1 cellular context compared by ENCODE assay signal in the genomic region with DNA sequence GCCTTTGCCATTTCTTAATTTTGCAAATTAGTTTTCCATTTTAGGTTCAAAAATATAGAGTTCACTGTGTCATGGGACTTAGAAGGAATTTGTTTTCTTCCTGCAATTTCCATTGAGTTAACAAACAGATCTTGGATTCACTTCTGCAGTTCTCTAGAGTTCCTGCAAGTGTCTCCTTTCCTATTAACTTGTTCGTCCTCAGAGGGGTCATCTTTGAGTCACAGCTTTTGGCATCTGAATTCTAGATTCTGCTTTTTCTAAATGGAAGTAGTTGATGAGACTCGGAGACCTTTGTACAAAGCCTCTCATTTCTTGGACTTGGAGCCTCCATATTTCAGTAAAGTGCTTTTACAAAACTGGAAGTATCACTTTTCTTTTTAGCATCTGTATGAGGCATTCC.
TF ChIP-seq lines count a peak whose summit lies in the region.

No MANE protein-coding gene starts in this region.

TF ChIP-seq in HepG2, 621 proteins besides CTCF, POLR2A, EP300 and RAD21:
- no peak for TF ChIP-seq ZNF280D (CRISPR knock-in tag; IDR thresholded peaks at IDR 0.05)
- TF ChIP-seq DNMT1 (CRISPR knock-in tag; IDR thresholded peaks at IDR 0.05), result no peak
- TF ChIP-seq, protein P1, sequence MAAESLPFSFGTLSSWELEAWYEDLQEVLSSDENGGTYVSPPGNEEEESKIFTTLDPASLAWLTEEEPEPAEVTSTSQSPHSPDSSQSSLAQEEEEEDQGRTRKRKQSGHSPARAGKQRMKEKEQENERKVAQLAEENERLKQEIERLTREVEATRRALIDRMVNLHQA (CRISPR knock-in tag; IDR thresholded peaks at IDR 0.05), result no peak
- TF ChIP-seq ATF7 (IDR thresholded peaks at IDR 0.05), result no peak
- TF ChIP-seq ATF7 (CRISPR knock-in tag; IDR thresholded peaks at IDR 0.05), result no peak
- TF ChIP-seq, protein P2, sequence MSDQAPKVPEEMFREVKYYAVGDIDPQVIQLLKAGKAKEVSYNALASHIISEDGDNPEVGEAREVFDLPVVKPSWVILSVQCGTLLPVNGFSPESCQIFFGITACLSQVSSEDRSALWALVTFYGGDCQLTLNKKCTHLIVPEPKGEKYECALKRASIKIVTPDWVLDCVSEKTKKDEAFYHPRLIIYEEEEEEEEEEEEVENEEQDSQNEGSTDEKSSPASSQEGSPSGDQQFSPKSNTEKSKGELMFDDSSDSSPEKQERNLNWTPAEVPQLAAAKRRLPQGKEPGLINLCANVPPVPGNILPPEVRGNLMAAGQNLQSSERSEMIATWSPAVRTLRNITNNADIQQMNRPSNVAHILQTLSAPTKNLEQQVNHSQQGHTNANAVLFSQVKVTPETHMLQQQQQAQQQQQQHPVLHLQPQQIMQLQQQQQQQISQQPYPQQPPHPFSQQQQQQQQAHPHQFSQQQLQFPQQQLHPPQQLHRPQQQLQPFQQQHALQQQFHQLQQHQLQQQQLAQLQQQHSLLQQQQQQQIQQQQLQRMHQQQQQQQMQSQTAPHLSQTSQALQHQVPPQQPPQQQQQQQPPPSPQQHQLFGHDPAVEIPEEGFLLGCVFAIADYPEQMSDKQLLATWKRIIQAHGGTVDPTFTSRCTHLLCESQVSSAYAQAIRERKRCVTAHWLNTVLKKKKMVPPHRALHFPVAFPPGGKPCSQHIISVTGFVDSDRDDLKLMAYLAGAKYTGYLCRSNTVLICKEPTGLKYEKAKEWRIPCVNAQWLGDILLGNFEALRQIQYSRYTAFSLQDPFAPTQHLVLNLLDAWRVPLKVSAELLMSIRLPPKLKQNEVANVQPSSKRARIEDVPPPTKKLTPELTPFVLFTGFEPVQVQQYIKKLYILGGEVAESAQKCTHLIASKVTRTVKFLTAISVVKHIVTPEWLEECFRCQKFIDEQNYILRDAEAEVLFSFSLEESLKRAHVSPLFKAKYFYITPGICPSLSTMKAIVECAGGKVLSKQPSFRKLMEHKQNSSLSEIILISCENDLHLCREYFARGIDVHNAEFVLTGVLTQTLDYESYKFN (CRISPR knock-in tag; conservative IDR thresholded peaks at IDR 0.05), result no peak
- TF ChIP-seq SP2 (CRISPR knock-in tag; IDR thresholded peaks at IDR 0.05), result no peak
- TF ChIP-seq, protein P3, sequence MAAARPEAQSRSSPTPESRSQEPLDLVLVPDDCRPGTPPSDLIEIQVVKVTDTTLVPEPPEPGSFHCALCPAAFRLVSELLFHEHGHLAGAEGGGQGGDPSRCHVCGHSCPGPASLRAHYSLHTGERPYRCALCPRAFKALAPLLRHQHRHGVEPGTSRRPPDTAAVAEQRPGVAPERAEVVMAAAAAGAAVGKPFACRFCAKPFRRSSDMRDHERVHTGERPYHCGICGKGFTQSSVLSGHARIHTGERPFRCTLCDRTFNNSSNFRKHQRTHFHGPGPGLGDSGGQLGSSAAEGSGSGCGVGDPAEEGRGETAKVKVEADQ (CRISPR knock-in tag; IDR thresholded peaks at IDR 0.05; ENCODE audit: borderline replicate concordance), result no peak
- no peak for TF ChIP-seq ZFP62 (CRISPR knock-in tag; IDR thresholded peaks at IDR 0.05)
- no peak for TF ChIP-seq NKX3-1 (CRISPR knock-in tag; IDR thresholded peaks at IDR 0.05)
- TF ChIP-seq ZFP90 (CRISPR knock-in tag; IDR thresholded peaks at IDR 0.05; ENCODE audit: borderline replicate concordance), result no peak
- TF ChIP-seq, protein P4, sequence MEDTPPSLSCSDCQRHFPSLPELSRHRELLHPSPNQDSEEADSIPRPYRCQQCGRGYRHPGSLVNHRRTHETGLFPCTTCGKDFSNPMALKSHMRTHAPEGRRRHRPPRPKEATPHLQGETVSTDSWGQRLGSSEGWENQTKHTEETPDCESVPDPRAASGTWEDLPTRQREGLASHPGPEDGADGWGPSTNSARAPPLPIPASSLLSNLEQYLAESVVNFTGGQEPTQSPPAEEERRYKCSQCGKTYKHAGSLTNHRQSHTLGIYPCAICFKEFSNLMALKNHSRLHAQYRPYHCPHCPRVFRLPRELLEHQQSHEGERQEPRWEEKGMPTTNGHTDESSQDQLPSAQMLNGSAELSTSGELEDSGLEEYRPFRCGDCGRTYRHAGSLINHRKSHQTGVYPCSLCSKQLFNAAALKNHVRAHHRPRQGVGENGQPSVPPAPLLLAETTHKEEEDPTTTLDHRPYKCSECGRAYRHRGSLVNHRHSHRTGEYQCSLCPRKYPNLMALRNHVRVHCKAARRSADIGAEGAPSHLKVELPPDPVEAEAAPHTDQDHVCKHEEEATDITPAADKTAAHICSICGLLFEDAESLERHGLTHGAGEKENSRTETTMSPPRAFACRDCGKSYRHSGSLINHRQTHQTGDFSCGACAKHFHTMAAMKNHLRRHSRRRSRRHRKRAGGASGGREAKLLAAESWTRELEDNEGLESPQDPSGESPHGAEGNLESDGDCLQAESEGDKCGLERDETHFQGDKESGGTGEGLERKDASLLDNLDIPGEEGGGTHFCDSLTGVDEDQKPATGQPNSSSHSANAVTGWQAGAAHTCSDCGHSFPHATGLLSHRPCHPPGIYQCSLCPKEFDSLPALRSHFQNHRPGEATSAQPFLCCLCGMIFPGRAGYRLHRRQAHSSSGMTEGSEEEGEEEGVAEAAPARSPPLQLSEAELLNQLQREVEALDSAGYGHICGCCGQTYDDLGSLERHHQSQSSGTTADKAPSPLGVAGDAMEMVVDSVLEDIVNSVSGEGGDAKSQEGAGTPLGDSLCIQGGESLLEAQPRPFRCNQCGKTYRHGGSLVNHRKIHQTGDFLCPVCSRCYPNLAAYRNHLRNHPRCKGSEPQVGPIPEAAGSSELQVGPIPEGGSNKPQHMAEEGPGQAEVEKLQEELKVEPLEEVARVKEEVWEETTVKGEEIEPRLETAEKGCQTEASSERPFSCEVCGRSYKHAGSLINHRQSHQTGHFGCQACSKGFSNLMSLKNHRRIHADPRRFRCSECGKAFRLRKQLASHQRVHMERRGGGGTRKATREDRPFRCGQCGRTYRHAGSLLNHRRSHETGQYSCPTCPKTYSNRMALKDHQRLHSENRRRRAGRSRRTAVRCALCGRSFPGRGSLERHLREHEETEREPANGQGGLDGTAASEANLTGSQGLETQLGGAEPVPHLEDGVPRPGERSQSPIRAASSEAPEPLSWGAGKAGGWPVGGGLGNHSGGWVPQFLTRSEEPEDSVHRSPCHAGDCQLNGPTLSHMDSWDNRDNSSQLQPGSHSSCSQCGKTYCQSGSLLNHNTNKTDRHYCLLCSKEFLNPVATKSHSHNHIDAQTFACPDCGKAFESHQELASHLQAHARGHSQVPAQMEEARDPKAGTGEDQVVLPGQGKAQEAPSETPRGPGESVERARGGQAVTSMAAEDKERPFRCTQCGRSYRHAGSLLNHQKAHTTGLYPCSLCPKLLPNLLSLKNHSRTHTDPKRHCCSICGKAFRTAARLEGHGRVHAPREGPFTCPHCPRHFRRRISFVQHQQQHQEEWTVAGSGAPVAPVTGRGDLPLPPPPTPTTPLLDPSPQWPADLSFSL (CRISPR knock-in tag; IDR thresholded peaks at IDR 0.05), result no peak
- no peak for TF ChIP-seq ZSCAN30 (CRISPR knock-in tag; IDR thresholded peaks at IDR 0.05)
- no peak for TF ChIP-seq EED (CRISPR knock-in tag; IDR thresholded peaks at IDR 0.05)
- TF ChIP-seq SATB2 (CRISPR knock-in tag; IDR thresholded peaks at IDR 0.05), result no peak
- TF ChIP-seq ZNF780A (CRISPR knock-in tag; IDR thresholded peaks at IDR 0.05), result no peak
- no peak for TF ChIP-seq HOMEZ (CRISPR knock-in tag; IDR thresholded peaks at IDR 0.05; ENCODE audit: low read depth)
- no peak for TF ChIP-seq ZNF510 (CRISPR knock-in tag; IDR thresholded peaks at IDR 0.05; ENCODE audit: low read depth)
